ENCODE assay signal across 10 cellular contexts in genomic region chr4:15779789-15780188, GRCh38. TPM values are rescaled to one million over a fixed set of nuclear protein-coding genes. Genes with fewer than 3 reads are reported as not detected.
DNase-seq lines count a peak whose midpoint lies in the region; ATAC-seq lines count a peak whose summit lies in the region.
"Had no signal": no experiment of that assay in that cellular context is flagged by ENCODE, and none has a peak within 500 bp of the region (broad histone marks: within the 10 kb centered on the region; RNA-seq: fewer than 3 reads in every experiment).

No MANE protein-coding gene starts in this region.

- no peaks in the 10 kb centered on the region for H3K27me3 ChIP-seq in subcutaneous abdominal adipose tissue (ENCODE audit: control insufficient read depth in 5 of 5, insufficient read depth in 4 of 5, low read length in 5 of 5)

- H3K9me3 ChIP-seq in subcutaneous abdominal adipose tissue (ENCODE audit: control insufficient read depth in 5 of 5, low read length in 5 of 5), result no peaks in the 10 kb centered on the region

- peak overlapping the region; percentile 85 for H3K4me3 Mint-ChIP-seq in activated T-cell treated with anti-CD3 and anti-CD28 coated beads, Interleukin-2, amount 50 U/mL, for 24 hours
- peak overlapping the region; percentile 86 for H3K4me3 Mint-ChIP-seq in activated CD8-positive, alpha-beta T cell treated with anti-CD3 and anti-CD28 coated beads, Interleukin-2, amount 10 ng/mL, durations not matched to agents 7 days and 5 days
- H3K4me3 Mint-ChIP-seq in immature natural killer cell, result peak overlapping the region; percentile 93 to 99 (median 95)

- peaks cover 16% of the 10 kb centered on the region for H3K27me3 Mint-ChIP-seq in activated T-cell treated with anti-CD3 and anti-CD28 coated beads, Interleukin-2, amount 50 U/mL, for 24 hours
- H3K27me3 Mint-ChIP-seq in activated CD8-positive, alpha-beta T cell treated with anti-CD3 and anti-CD28 coated beads, Interleukin-2, amount 10 ng/mL, durations not matched to agents 7 days and 5 days (ENCODE audit: low read depth), result peaks cover 3% of the 10 kb centered on the region
- H3K27me3 Mint-ChIP-seq in immature natural killer cell (ENCODE audit: low read depth in 3 of 3), result peaks cover 5 to 23% (median 18%) of the 10 kb centered on the region in 3 donors

- H3K9me3 Mint-ChIP-seq in activated T-cell treated with anti-CD3 and anti-CD28 coated beads, Interleukin-2, amount 50 U/mL, for 24 hours, result no peaks in the 10 kb centered on the region
- H3K9me3 Mint-ChIP-seq in activated CD8-positive, alpha-beta T cell treated with anti-CD3 and anti-CD28 coated beads, Interleukin-2, amount 10 ng/mL, durations not matched to agents 7 days and 5 days (ENCODE audit: insufficient read depth), result no peaks in the 10 kb centered on the region
- no peaks in the 10 kb centered on the region for H3K9me3 Mint-ChIP-seq in immature natural killer cell

- peak overlapping the region; percentile 65 to 82 (median 75) for H3K4me3 ChIP-seq in subcutaneous abdominal adipose tissue (ENCODE audit: low read depth in 1 of 5, low read length in 5 of 5)

- peaks cover 58% of the 10 kb centered on the region for H3K4me1 Mint-ChIP-seq in activated T-cell treated with anti-CD3 and anti-CD28 coated beads, Interleukin-2, amount 50 U/mL, for 24 hours (ENCODE audit: low read depth)
- H3K4me1 Mint-ChIP-seq in activated CD8-positive, alpha-beta T cell treated with anti-CD3 and anti-CD28 coated beads, Interleukin-2, amount 10 ng/mL, durations not matched to agents 7 days and 5 days (ENCODE audit: low read depth), result peaks cover 78% of the 10 kb centered on the region
- peaks cover 84 to 89% of the 10 kb centered on the region in 2 donors for H3K4me1 Mint-ChIP-seq in immature natural killer cell

- ATAC-seq in activated CD8-positive, alpha-beta T cell treated with anti-CD3 and anti-CD28 coated beads, Interleukin-2, amount 10 ng/mL, durations not matched to agents 7 days and 5 days, result no peak
- no peak for ATAC-seq in GM18867 (IDR thresholded peaks at IDR 0.05; ENCODE audit: unreplicated experiment)

- no peak for DNase-seq in activated T-cell treated with anti-CD3 and anti-CD28 coated beads, Interleukin-2, amount 50 U/mL, for 24 hours
- DNase-seq in activated T-cell treated with anti-CD3 and anti-CD28 coated beads, Interleukin-2, amount 50 U/mL, for 1 hour, result no peak
- DNase-seq in activated CD8-positive, alpha-beta T cell treated with anti-CD3 and anti-CD28 coated beads, Interleukin-2, amount 10 ng/mL, durations not matched to agents 7 days and 5 days, result no peak
- DNase-seq in immature natural killer cell, result no peak
- no peak for DNase-seq in cortex of kidney (lab: John Stamatoyannopoulos, UW)
- no peak for DNase-seq in stimulated activated CD4-positive, alpha-beta T cell treated with anti-CD3 and anti-CD28 coated beads, Interleukin-4, amount 100 ng/mL, for 24 hours
- DNase-seq: activated CD4-positive, alpha-beta T cell treated with anti-CD3 and anti-CD28 coated beads for 4 hours; NCI-H1092 had no signal

- POLR2A ChIA-PET in activated CD8-positive, alpha-beta T cell treated with anti-CD3 and anti-CD28 coated beads, Interleukin-2, amount 10 ng/mL, durations not matched to agents 7 days and 5 days (lab: Charles Lee), result interaction anchor here (1.4 to 6.5 kb wide), 3 partner anchors 9 to 24 kb away, joined by 3 to 38 read pairs (median 29); no protein-coding TSS in a partner anchor

- H3K9ac ChIP-seq in subcutaneous abdominal adipose tissue (ENCODE audit: low read length in 5 of 5), result peak overlapping the region in 3 of 5 donors; percentile 56 to 89 (median 66)

- peaks cover 4 to 35% (median 20%) of the 10 kb centered on the region in 5 donors for H3K4me1 ChIP-seq in subcutaneous abdominal adipose tissue (ENCODE audit: control insufficient read depth in 5 of 5, insufficient read depth in 5 of 5, low read length in 5 of 5)

- CTCF ChIA-PET in activated CD8-positive, alpha-beta T cell treated with anti-CD3 and anti-CD28 coated beads, Interleukin-2, amount 10 ng/mL, durations not matched to agents 7 days and 5 days (lab: Charles Lee), result interaction anchor here (0.7 to 6.6 kb wide), 10 partner anchors 9 to 276 kb away, joined by 3 to 82 read pairs (median 4); partner anchors contain the start of gene FAM200B

- peak overlapping the region; percentile 71 for H3K27ac Mint-ChIP-seq in activated T-cell treated with anti-CD3 and anti-CD28 coated beads, Interleukin-2, amount 50 U/mL, for 24 hours
- H3K27ac Mint-ChIP-seq in activated CD8-positive, alpha-beta T cell treated with anti-CD3 and anti-CD28 coated beads, Interleukin-2, amount 10 ng/mL, durations not matched to agents 7 days and 5 days, result peak overlapping the region; percentile 75
- peak overlapping the region; percentile 87 to 96 (median 92) for H3K27ac Mint-ChIP-seq in immature natural killer cell

- H3K27ac ChIP-seq in subcutaneous abdominal adipose tissue (ENCODE audit: low read depth, low read length), result peak overlapping the region; percentile 15

- H3K36me3 Mint-ChIP-seq in activated T-cell treated with anti-CD3 and anti-CD28 coated beads, Interleukin-2, amount 50 U/mL, for 24 hours (ENCODE audit: low read depth), result peaks cover 36% of the 10 kb centered on the region
- peaks cover 63% of the 10 kb centered on the region for H3K36me3 Mint-ChIP-seq in activated CD8-positive, alpha-beta T cell treated with anti-CD3 and anti-CD28 coated beads, Interleukin-2, amount 10 ng/mL, durations not matched to agents 7 days and 5 days (ENCODE audit: low read depth)
- H3K36me3 Mint-ChIP-seq in immature natural killer cell, result peaks cover 26 to 45% (median 36%) of the 10 kb centered on the region in 3 donors

- no peaks in the 10 kb centered on the region for H3K36me3 ChIP-seq in subcutaneous abdominal adipose tissue (ENCODE audit: control insufficient read depth in 5 of 5, insufficient read depth in 5 of 5, low read length in 5 of 5)

RNA-seq across cellular contexts. Expression of gene CD38, which starts 1.7 kb away (rescaled TPM):
- 10 to 100 TPM; 88.8 to 93.4 TPM for total RNA-seq in activated CD8-positive, alpha-beta T cell treated with anti-CD3 and anti-CD28 coated beads, Interleukin-2, amount 10 ng/mL, durations not matched to agents 7 days and 5 days
- 100 to 1,000 TPM in 1 of 3 donors, 10 to 100 TPM in 2; 33.4 to 133 (median 60.9) TPM for polyA plus RNA-seq in immature natural killer cell
